In the genomic region with DNA sequence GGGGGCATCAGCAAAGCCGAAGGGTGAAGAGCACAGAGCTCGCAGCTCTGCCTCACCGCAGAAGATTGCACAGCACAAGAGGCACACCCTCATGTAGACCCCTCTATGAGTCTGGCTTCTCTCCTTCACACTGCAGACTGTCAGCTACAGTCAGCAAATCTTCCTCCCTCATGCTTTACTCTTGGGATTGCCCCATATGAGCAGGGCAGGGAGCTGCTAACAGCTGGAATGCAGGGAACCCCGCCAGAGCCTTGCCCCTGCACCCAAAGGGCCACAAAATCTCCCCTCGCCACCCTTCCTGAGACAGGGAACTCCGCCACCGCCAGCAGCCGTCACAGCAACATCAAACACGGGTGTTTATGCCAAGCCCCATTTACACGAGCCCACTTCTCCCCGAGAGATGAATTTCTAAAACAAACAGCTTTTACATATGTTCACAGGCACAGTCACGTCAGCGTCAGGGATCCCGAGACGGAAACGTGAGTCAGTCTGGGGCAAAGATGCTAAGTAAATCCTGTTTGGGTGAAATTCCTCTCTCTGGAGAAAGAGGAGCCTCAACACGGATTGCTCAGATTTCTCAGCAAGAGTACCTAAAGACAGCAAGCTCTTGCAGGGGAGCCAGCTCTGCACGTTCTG, we compare ENCODE assay signal across 18 cellular contexts.
DNase-seq lines count a peak whose midpoint lies in the region; ATAC-seq and TF ChIP-seq lines count a peak whose summit lies in the region.
"Had no signal": no experiment of that assay in that cellular context is flagged by ENCODE, and none has a peak within 500 bp of the region (broad histone marks: within the 10 kb centered on the region; RNA-seq: fewer than 3 reads in every experiment).

No MANE protein-coding gene starts in this region.

- H3K36me3 ChIP-seq in gastroesophageal sphincter: no peaks in the 10 kb centered on the region
- H3K36me3 ChIP-seq: lower lobe of right lung, right lobe of liver had no signal

- no peak overlapping the region for H3K4me3 ChIP-seq in gastroesophageal sphincter
- H3K4me3 ChIP-seq: lower lobe of right lung, right lobe of liver had no signal

- H3K9me3 Mint-ChIP-seq in HFFc6: peaks cover 4% of the 10 kb centered on the region; the same call in 1 of the 2 replicates
- H3K9me3 Mint-ChIP-seq in activated naive CD4-positive, alpha-beta T cell treated with anti-CD3 and anti-CD28 coated beads, Interleukin-2, amount 50 U/mL, for 72 hours: peaks cover 0 to 20% of the 10 kb centered on the region in 2 donors

- H3K36me3 Mint-ChIP-seq in HFFc6 (ENCODE audit: low read depth): peaks cover 6% of the 10 kb centered on the region
- peaks cover 10 to 38% of the 10 kb centered on the region in 2 donors for H3K36me3 Mint-ChIP-seq in activated naive CD4-positive, alpha-beta T cell treated with anti-CD3 and anti-CD28 coated beads, Interleukin-2, amount 50 U/mL, for 72 hours

- H3K9me3 ChIP-seq in gastroesophageal sphincter: peaks cover 0 to 4% (median 0%) of the 10 kb centered on the region in 3 donors
- H3K9me3 ChIP-seq: lower lobe of right lung, right lobe of liver had no signal

- no peaks in the 10 kb centered on the region for H3K4me1 ChIP-seq in gastroesophageal sphincter
- H3K4me1 ChIP-seq: lower lobe of right lung, right lobe of liver had no signal

- TF ChIP-seq CTCF in HFFc6 (IDR thresholded peaks at IDR 0.05) (no peak), gastroesophageal sphincter (IDR thresholded peaks at IDR 0.05) (no peak)

- 52 to 75% methylated on average over 10 to 13 of the region's 18 CpGs for WGBS in gastroesophageal sphincter (ENCODE audit: low coverage in 1 of 2), 2 donors

- DNase-seq in A172 (ENCODE audit: low spot score): peak; percentile 51
- DNase-seq in HFFc6: peak; percentile 76
- DNase-seq in caudate nucleus (lab: John Stamatoyannopoulos, UW): peak in 11 of 61 donors; percentile 1 to 36 (median 7)
- DNase-seq in inferior parietal cortex (ENCODE audit: extremely low spot score): peak; percentile 43
- no peak for DNase-seq in activated naive CD4-positive, alpha-beta T cell treated with anti-CD3 and anti-CD28 coated beads, Interleukin-2, amount 50 U/mL, for 72 hours (ENCODE audit: low spot score in 2 of 2)
- no peak for DNase-seq in SIG-M5 (lab: John Stamatoyannopoulos, UW)
- DNase-seq: activated naive CD4-positive, alpha-beta T cell treated with anti-CD3 and anti-CD28 coated beads for 36 hours; central memory CD4-positive, alpha-beta T cell; KBM-7; lower lobe of right lung; NCI-H1436; NCI-H510A treated with DMSO at 0.1 percent for 48 hours; right lobe of liver; stimulated activated naive CD4-positive, alpha-beta T cell treated with Interleukin-2 at 50 U/mL for 16 hours had no signal

- ATAC-seq in HG03097 (IDR thresholded peaks at IDR 0.05; ENCODE audit: low FRiP score, unreplicated experiment) (no peak), gastroesophageal sphincter (no peak)
- ATAC-seq in activated naive CD4-positive, alpha-beta T cell treated with anti-CD3 and anti-CD28 coated beads, Interleukin-2, amount 50 U/mL, for 72 hours: no peak
- ATAC-seq: right lobe of liver, WTC11 had no signal

- peaks cover 46% of the 10 kb centered on the region for H3K4me1 Mint-ChIP-seq in HFFc6 (ENCODE audit: low read depth)
- H3K4me1 Mint-ChIP-seq: nephron, WTC11 had no signal

- peaks cover 3% of the 10 kb centered on the region for H3K27me3 ChIP-seq in gastroesophageal sphincter
- H3K27me3 ChIP-seq: right lobe of liver had no signal

- H3K27ac ChIP-seq in caudate nucleus (ENCODE audit: low read depth, low read length) (peak overlapping the region; percentile 24), gastroesophageal sphincter (no peak overlapping the region)
- H3K27ac ChIP-seq: lower lobe of right lung, right lobe of liver had no signal

- H3K4me3 Mint-ChIP-seq in HFFc6: peak overlapping the region; percentile 81
- H3K4me3 Mint-ChIP-seq: activated naive CD4-positive, alpha-beta T cell treated with anti-CD3 and anti-CD28 coated beads for 36 hours; nephron; WTC11 had no signal

- H3K27ac Mint-ChIP-seq in HFFc6: peak overlapping the region; percentile 90
- no peak overlapping the region for H3K27ac Mint-ChIP-seq in activated naive CD4-positive, alpha-beta T cell treated with anti-CD3 and anti-CD28 coated beads, Interleukin-2, amount 50 U/mL, for 72 hours
- H3K27ac Mint-ChIP-seq: activated naive CD4-positive, alpha-beta T cell treated with anti-CD3 and anti-CD28 coated beads for 36 hours; nephron; WTC11 had no signal

- no peaks in the 10 kb centered on the region for H3K27me3 Mint-ChIP-seq in HFFc6 (ENCODE audit: insufficient read depth)

- TF ChIP-seq POLR2A in gastroesophageal sphincter (IDR thresholded peaks at IDR 0.05): no peak

- TF ChIP-seq EP300 in gastroesophageal sphincter (IDR thresholded peaks at IDR 0.05): no peak

Comparison
In these comparisons a context has a peak if more than half of its experiments do, and no peak if none do; other contexts are left out.
1. DNase-seq: peak in A172 (single experiment), HFFc6 (single experiment) and inferior parietal cortex (single experiment); none in activated naive CD4-positive, alpha-beta T cell treated with anti-CD3 and anti-CD28 coated beads, Interleukin-2, amount 50 U/mL, for 72 hours (0 of 2) and SIG-M5 (single experiment).